2 cellular contexts compared by ENCODE assay signal in the genomic region with DNA sequence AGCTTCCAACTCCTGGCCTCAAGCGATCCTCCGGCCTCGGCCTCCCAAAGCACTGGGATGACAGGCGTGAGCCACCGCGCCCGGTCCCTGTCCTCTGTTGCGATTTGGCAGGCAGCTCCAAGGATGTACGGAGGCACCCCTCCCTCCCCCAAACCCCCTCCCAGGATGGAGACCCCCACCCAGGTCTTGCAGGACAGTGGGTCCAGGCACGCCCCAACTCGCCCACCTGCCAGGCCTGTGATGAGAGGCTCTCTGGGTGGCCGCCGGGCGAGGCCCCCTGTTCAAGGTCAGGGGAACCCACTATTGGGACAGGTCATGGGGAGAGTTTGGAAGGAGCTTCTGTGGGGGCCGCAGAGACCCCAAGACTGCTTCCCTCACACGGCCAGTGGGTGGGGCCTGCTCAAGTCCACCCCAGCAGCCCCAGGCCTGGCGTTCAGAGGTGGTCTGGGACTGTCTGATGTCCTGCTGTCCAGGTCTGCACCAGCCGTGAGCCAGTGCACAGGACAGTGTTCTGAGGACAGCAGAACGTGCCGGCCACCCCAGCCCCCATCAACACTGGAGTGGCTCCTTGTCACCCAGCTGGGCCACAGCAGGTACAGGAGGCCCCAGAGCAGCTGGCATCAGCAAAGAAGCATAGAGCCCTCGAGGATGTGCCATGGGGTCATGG.
TF ChIP-seq lines count a peak whose summit lies in the region.

No MANE protein-coding gene starts in this region.

TF ChIP-seq in SK-N-SH, 30 proteins besides CTCF, POLR2A, EP300 and RAD21:
- TF ChIP-seq MEF2A (IDR thresholded peaks at IDR 0.05; ENCODE audit: borderline replicate concordance, low read depth) (no peak), FOXJ3 (CRISPR knock-in tag; IDR thresholded peaks at IDR 0.05) (no peak), MXI1 (IDR thresholded peaks at IDR 0.05; ENCODE audit: low read depth, low read length) (no peak), JUND (IDR thresholded peaks at IDR 0.05) (no peak)

TF ChIP-seq in SK-N-SH treated with all-trans-retinoic acid at 6 μM for 48 hours, 23 proteins besides CTCF, POLR2A, EP300 and RAD21:
- TF ChIP-seq BACH2 (CRISPR knock-in tag; IDR thresholded peaks at IDR 0.05; ENCODE audit: borderline replicate concordance) = no peak
- no peak for TF ChIP-seq ZFP3 (CRISPR knock-in tag; IDR thresholded peaks at IDR 0.05)
- TF ChIP-seq, protein P1, sequence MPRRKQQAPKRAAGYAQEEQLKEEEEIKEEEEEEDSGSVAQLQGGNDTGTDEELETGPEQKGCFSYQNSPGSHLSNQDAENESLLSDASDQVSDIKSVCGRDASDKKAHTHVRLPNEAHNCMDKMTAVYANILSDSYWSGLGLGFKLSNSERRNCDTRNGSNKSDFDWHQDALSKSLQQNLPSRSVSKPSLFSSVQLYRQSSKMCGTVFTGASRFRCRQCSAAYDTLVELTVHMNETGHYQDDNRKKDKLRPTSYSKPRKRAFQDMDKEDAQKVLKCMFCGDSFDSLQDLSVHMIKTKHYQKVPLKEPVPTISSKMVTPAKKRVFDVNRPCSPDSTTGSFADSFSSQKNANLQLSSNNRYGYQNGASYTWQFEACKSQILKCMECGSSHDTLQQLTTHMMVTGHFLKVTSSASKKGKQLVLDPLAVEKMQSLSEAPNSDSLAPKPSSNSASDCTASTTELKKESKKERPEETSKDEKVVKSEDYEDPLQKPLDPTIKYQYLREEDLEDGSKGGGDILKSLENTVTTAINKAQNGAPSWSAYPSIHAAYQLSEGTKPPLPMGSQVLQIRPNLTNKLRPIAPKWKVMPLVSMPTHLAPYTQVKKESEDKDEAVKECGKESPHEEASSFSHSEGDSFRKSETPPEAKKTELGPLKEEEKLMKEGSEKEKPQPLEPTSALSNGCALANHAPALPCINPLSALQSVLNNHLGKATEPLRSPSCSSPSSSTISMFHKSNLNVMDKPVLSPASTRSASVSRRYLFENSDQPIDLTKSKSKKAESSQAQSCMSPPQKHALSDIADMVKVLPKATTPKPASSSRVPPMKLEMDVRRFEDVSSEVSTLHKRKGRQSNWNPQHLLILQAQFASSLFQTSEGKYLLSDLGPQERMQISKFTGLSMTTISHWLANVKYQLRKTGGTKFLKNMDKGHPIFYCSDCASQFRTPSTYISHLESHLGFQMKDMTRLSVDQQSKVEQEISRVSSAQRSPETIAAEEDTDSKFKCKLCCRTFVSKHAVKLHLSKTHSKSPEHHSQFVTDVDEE (CRISPR knock-in tag; IDR thresholded peaks at IDR 0.05) = no peak
- TF ChIP-seq ZNF8 (CRISPR knock-in tag; IDR thresholded peaks at IDR 0.05) = no peak
- TF ChIP-seq ZNF565 (CRISPR knock-in tag; conservative IDR thresholded peaks at IDR 0.05; ENCODE audit: low read depth) = no peak
- TF ChIP-seq ZFP30 (CRISPR knock-in tag; IDR thresholded peaks at IDR 0.05) = no peak
- no peak for TF ChIP-seq PPARA (CRISPR knock-in tag; IDR thresholded peaks at IDR 0.05; ENCODE audit: borderline replicate concordance)
- TF ChIP-seq GLIS3 (CRISPR knock-in tag; IDR thresholded peaks at IDR 0.05) = no peak
- TF ChIP-seq, protein P2, sequence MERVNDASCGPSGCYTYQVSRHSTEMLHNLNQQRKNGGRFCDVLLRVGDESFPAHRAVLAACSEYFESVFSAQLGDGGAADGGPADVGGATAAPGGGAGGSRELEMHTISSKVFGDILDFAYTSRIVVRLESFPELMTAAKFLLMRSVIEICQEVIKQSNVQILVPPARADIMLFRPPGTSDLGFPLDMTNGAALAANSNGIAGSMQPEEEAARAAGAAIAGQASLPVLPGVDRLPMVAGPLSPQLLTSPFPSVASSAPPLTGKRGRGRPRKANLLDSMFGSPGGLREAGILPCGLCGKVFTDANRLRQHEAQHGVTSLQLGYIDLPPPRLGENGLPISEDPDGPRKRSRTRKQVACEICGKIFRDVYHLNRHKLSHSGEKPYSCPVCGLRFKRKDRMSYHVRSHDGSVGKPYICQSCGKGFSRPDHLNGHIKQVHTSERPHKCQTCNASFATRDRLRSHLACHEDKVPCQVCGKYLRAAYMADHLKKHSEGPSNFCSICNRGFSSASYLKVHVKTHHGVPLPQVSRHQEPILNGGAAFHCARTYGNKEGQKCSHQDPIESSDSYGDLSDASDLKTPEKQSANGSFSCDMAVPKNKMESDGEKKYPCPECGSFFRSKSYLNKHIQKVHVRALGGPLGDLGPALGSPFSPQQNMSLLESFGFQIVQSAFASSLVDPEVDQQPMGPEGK (CRISPR knock-in tag; IDR thresholded peaks at IDR 0.05; ENCODE audit: borderline replicate concordance) = no peak
- no peak for TF ChIP-seq ZC3H10 (CRISPR knock-in tag; IDR thresholded peaks at IDR 0.05)
